In genomic region chr6:140586426-140587061, GRCh38 we compare ENCODE assay signal across 8 cellular contexts.
A peak's percentile ranks its signal among the peaks of the same experiment; 100 is the strongest.
DNase-seq lines count a peak whose midpoint lies in the region; ATAC-seq and TF ChIP-seq lines count a peak whose summit lies in the region.

No MANE protein-coding gene starts in this region.

- no peak overlapping the region for H3K4me2 ChIP-seq in GM23338

- peak; percentile 38 to 50 for DNase-seq in activated T-cell treated with anti-CD3 and anti-CD28 coated beads, Interleukin-2, amount 50 U/mL, for 72 hours
- DNase-seq in GM23338 (ENCODE audit: low spot score): no peak
- no peak for DNase-seq in 8988T
- no peak for DNase-seq in germinal center (ENCODE audit: low spot score)
- no peak for DNase-seq in naive thymus-derived CD8-positive, alpha-beta T cell

- H3K36me3 Mint-ChIP-seq in activated T-cell treated with anti-CD3 and anti-CD28 coated beads, Interleukin-2, amount 50 U/mL, for 72 hours (ENCODE audit: insufficient read depth in 2 of 2): peaks cover 4 to 7% of the 10 kb centered on the region in 2 donors
- no peaks in the 10 kb centered on the region for H3K36me3 Mint-ChIP-seq in GM23338 (ENCODE audit: low read depth)
- no peaks in the 10 kb centered on the region for H3K36me3 Mint-ChIP-seq in naive thymus-derived CD8-positive, alpha-beta T cell

- H3K9me3 Mint-ChIP-seq in activated T-cell treated with anti-CD3 and anti-CD28 coated beads, Interleukin-2, amount 50 U/mL, for 72 hours: peaks cover 2 to 9% of the 10 kb centered on the region in 2 donors
- H3K9me3 Mint-ChIP-seq in GM23338: peaks cover 3% of the 10 kb centered on the region; the same call in 1 of the 3 replicates
- no peaks in the 10 kb centered on the region for H3K9me3 Mint-ChIP-seq in naive thymus-derived CD8-positive, alpha-beta T cell

- peaks cover 32% of the 10 kb centered on the region for H3K4me1 Mint-ChIP-seq in activated T-cell treated with anti-CD3 and anti-CD28 coated beads, Interleukin-2, amount 50 U/mL, for 72 hours (ENCODE audit: low read depth)
- H3K4me1 Mint-ChIP-seq in GM23338: no peaks in the 10 kb centered on the region
- peaks cover 0 to 4% (median 0%) of the 10 kb centered on the region in 4 donors for H3K4me1 Mint-ChIP-seq in naive thymus-derived CD8-positive, alpha-beta T cell

- H2AFZ ChIP-seq in GM23338: no peak overlapping the region

- peak overlapping the region; percentile 95 for H3K27ac Mint-ChIP-seq in activated T-cell treated with anti-CD3 and anti-CD28 coated beads, Interleukin-2, amount 50 U/mL, for 72 hours
- H3K27ac Mint-ChIP-seq in GM23338: no peak overlapping the region
- H3K27ac Mint-ChIP-seq in naive thymus-derived CD8-positive, alpha-beta T cell: no peak overlapping the region

- H3F3A ChIP-seq in GM23338 (replicated peaks; ENCODE audit: low read depth): no peaks in the 10 kb centered on the region

- no peak for TF ChIP-seq CTCF in GM23338 (conservative IDR thresholded peaks at IDR 0.05; ENCODE audit: low read depth in 2 of 2)

- no peaks in the 10 kb centered on the region for H3K36me3 ChIP-seq in GM23338 (ENCODE audit: insufficient read depth)

- no peak overlapping the region for H3K27ac ChIP-seq in GM23338 (ENCODE audit: low read depth)

- H3K27me3 ChIP-seq in GM23338 (ENCODE audit: insufficient read depth): no peaks in the 10 kb centered on the region

- H3K4me3 ChIP-seq in GM23338: no peak overlapping the region

- ATAC-seq in GM18519 (IDR thresholded peaks at IDR 0.05; ENCODE audit: low FRiP score, unreplicated experiment) (peak; percentile 95), GM21367 (IDR thresholded peaks at IDR 0.05; ENCODE audit: unreplicated experiment) (peak; percentile 86), HG03280 (IDR thresholded peaks at IDR 0.05; ENCODE audit: unreplicated experiment) (peak; percentile 87), GM23338 (no peak)
- ATAC-seq in activated T-cell treated with anti-CD3 and anti-CD28 coated beads, Interleukin-2, amount 50 U/mL, for 72 hours (replicated peaks in 1 of 2): peak; percentile 91 to 93
- ATAC-seq in naive thymus-derived CD8-positive, alpha-beta T cell: no peak

- H3K27me3 Mint-ChIP-seq in activated T-cell treated with anti-CD3 and anti-CD28 coated beads, Interleukin-2, amount 50 U/mL, for 72 hours (ENCODE audit: low read depth): peaks cover 8% of the 10 kb centered on the region
- no peaks in the 10 kb centered on the region for H3K27me3 Mint-ChIP-seq in GM23338 (ENCODE audit: insufficient read depth, low read depth, poor library complexity)
- H3K27me3 Mint-ChIP-seq in naive thymus-derived CD8-positive, alpha-beta T cell: peaks cover 0 to 8% (median 0%) of the 10 kb centered on the region in 5 donors

- no peaks in the 10 kb centered on the region for H3K4me1 ChIP-seq in GM23338 (ENCODE audit: insufficient read depth)

- no peaks in the 10 kb centered on the region for H3K9me2 ChIP-seq in GM23338 (ENCODE audit: insufficient read depth)

- POLR2A ChIA-PET in naive thymus-derived CD8-positive, alpha-beta T cell (lab: Charles Lee): no interaction called here

- H4K20me1 ChIP-seq in GM23338 (replicated peaks; ENCODE audit: insufficient read depth): no peaks in the 10 kb centered on the region

- no peaks in the 10 kb centered on the region for H3K79me2 ChIP-seq in GM23338 (replicated peaks; ENCODE audit: insufficient read depth)

- H3K4me3 Mint-ChIP-seq in activated T-cell treated with anti-CD3 and anti-CD28 coated beads, Interleukin-2, amount 50 U/mL, for 72 hours: peak overlapping the region; percentile 61 to 76
- H3K4me3 Mint-ChIP-seq in GM23338: no peak overlapping the region
- H3K4me3 Mint-ChIP-seq in naive thymus-derived CD8-positive, alpha-beta T cell: no peak overlapping the region

TF ChIP-seq in GM23338, 12 proteins besides CTCF, POLR2A, EP300 and RAD21:
- TF ChIP-seq EZH2phosphoT487 (IDR thresholded peaks at IDR 0.05; ENCODE audit: unreplicated experiment) (no peak), EZH2 (IDR thresholded peaks at IDR 0.05; ENCODE audit: low read depth, unreplicated experiment) (no peak), ZNF114 (CRISPR knock-in tag; IDR thresholded peaks at IDR 0.05) (no peak), NANOG (IDR thresholded peaks at IDR 0.05; ENCODE audit: borderline replicate concordance) (no peak), POLR2AphosphoS5 (IDR thresholded peaks at IDR 0.05; ENCODE audit: low read depth) (no peak), STAT1 (IDR thresholded peaks at IDR 0.05; ENCODE audit: unreplicated experiment) (no peak)
TF ChIP-seq in GM23338: peak in this region for 0.

Comparison
In these comparisons a context has a peak if more than half of its experiments do, and no peak if none do; other contexts are left out.
1. ATAC-seq: peak in GM18519 (single experiment), GM21367 (single experiment), HG03280 (single experiment) and activated T-cell treated with anti-CD3 and anti-CD28 coated beads, Interleukin-2, amount 50 U/mL, for 72 hours (2 of 2); none in GM23338 (single experiment) and naive thymus-derived CD8-positive, alpha-beta T cell (0 of 2).
2. DNase-seq: peak in activated T-cell treated with anti-CD3 and anti-CD28 coated beads, Interleukin-2, amount 50 U/mL, for 72 hours (2 of 2); none in GM23338 (single experiment), 8988T (single experiment), germinal center (single experiment) and naive thymus-derived CD8-positive, alpha-beta T cell (0 of 10).
3. H3K4me3 Mint-ChIP-seq: peak in activated T-cell treated with anti-CD3 and anti-CD28 coated beads, Interleukin-2, amount 50 U/mL, for 72 hours (2 of 2); none in GM23338 (single experiment) and naive thymus-derived CD8-positive, alpha-beta T cell (0 of 10).